31 cellular contexts compared by ENCODE assay signal in the genomic region with DNA sequence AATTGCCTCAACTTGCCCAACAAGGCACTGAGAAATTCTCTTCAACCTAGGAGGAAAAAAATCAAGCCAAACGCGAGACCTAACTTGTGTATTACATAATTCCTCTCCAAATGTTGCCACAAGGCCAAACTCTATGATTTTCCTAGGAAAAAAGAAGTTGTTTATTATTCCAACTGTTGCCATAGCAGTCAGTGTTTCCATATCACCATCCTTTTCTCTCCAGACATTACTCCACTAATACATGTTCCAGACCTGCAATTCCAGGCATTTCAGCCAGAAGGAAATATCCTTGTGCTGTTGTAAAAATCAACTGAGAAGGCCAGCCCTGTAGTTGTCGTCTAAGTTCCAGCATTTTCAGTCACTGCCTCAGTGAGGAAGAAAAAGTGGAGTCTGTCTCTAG. TPM values are rescaled to one million over a fixed set of nuclear protein-coding genes. Genes with fewer than 3 reads are reported as not detected.
DNase-seq lines count a peak whose midpoint lies in the region; ATAC-seq and TF ChIP-seq lines count a peak whose summit lies in the region.
"Had no signal": no experiment of that assay in that cellular context is flagged by ENCODE, and none has a peak within 500 bp of the region (broad histone marks: within the 10 kb centered on the region; RNA-seq: fewer than 3 reads in every experiment).

No MANE protein-coding gene starts in this region.

- no peaks in the 10 kb centered on the region for H3K36me3 Mint-ChIP-seq in Calu3 (ENCODE audit: insufficient read depth, unreplicated experiment)
- H3K36me3 Mint-ChIP-seq: activated CD8-positive, alpha-beta memory T cell treated with anti-CD3 and anti-CD28 coated beads, Interleukin-2, amount 10 ng/mL, durations not matched to agents 7 days and 5 days; naive B cell had no signal

- intact Hi-C loops in Calu3 (cut with micrococcal nuclease; ENCODE audit: unreplicated experiment) = no loop called here

- H3K9me3 Mint-ChIP-seq in Calu3 (ENCODE audit: low read depth, unreplicated experiment) = no peaks in the 10 kb centered on the region
- H3K9me3 Mint-ChIP-seq: activated naive CD8-positive, alpha-beta T cell treated with anti-CD3 and anti-CD28 coated beads, Interleukin-2, amount 50 U/mL, for 24 hours; stimulated activated naive CD8-positive, alpha-beta T cell treated with anti-CD3 and anti-CD28 coated beads, Interleukin-15, amount 100 ng/mL, for 72 hours had no signal

- peaks cover 14% of the 10 kb centered on the region for H3K4me1 ChIP-seq in adipocyte (ENCODE audit: control insufficient read depth, insufficient read depth, low read length)
- H3K4me1 ChIP-seq in hepatocyte (ENCODE audit: insufficient read depth) = peaks cover 6% of the 10 kb centered on the region
- H3K4me1 ChIP-seq in stomach smooth muscle (ENCODE audit: control insufficient read depth, insufficient read depth, low read length) = peaks cover 12% of the 10 kb centered on the region
- H3K4me1 ChIP-seq: HAP-1, pancreas had no signal

- H3K27ac ChIP-seq in hepatocyte (peak overlapping the region; percentile 51), stomach smooth muscle (ENCODE audit: low read length) (peak overlapping the region; percentile 38)
- H3K27ac ChIP-seq: KMS-11, pancreas had no signal

- H3K9me2 ChIP-seq in hepatocyte (replicated peaks; ENCODE audit: insufficient read depth) = no peaks in the 10 kb centered on the region

- DNase-seq in adipocyte (ENCODE audit: low read depth) = peak; percentile 34
- peak; percentile 50 for DNase-seq in fibroblast of gingiva (ENCODE audit: low read depth)
- DNase-seq in hepatocyte (ENCODE audit: low spot score) = peak; percentile 36
- no peak for DNase-seq in omental fat pad (ENCODE audit: low spot score)
- no peak for DNase-seq in Calu3
- no peak for DNase-seq in HK-2 (ENCODE audit: unreplicated experiment)
- DNase-seq: activated CD4-positive, alpha-beta T cell treated with anti-CD3 and anti-CD28 coated beads for 48 hours; activated CD8-positive, alpha-beta memory T cell treated with anti-CD3 and anti-CD28 coated beads, Interleukin-2, amount 10 ng/mL, durations not matched to agents 7 days and 5 days; activated naive CD8-positive, alpha-beta T cell treated with anti-CD3 and anti-CD28 coated beads, Interleukin-2, amount 50 U/mL, for 24 hours; AML-193; COR-L47; effector CD8-positive, alpha-beta T cell; EL; hippocampal formation; naive B cell; NCI-H1048; NCI-H1930; NCI-H226; NCI-H82; pancreas; PC-3; stimulated activated CD4-positive, alpha-beta T cell treated with anti-CD3 and anti-CD28 coated beads, Interleukin-4, amount 100 ng/mL, for 24 hours; stimulated activated naive CD8-positive, alpha-beta T cell treated with anti-CD3 and anti-CD28 coated beads, Interleukin-15, amount 100 ng/mL, for 72 hours; T-helper 1 cell had no signal

- H3K36me3 ChIP-seq in adipocyte (ENCODE audit: control insufficient read depth, insufficient read depth, low read length, severe bottlenecking) (no peaks in the 10 kb centered on the region), hepatocyte (replicated peaks; ENCODE audit: insufficient read depth, low read depth) (no peaks in the 10 kb centered on the region), stomach smooth muscle (ENCODE audit: control insufficient read depth in 2 of 2, insufficient read depth in 2 of 2, low read length in 2 of 2) (no peaks in the 10 kb centered on the region)
- H3K36me3 ChIP-seq: esophagus muscularis mucosa, HAP-1, pancreas had no signal

- no peak overlapping the region for H3K4me2 ChIP-seq in hepatocyte
- H3K4me2 ChIP-seq: KMS-11 had no signal

- CTCF ChIA-PET in Calu3 (lab: Charles Lee) = no interaction called here

- BruUV-seq in Calu3 (replicated peaks; lab: Mats Ljungman, UMichigan) = no TSS peak

- no peak for TF ChIP-seq CTCF in hepatocyte (IDR thresholded peaks at IDR 0.05; ENCODE audit: poor library complexity)
- no peak for TF ChIP-seq CTCF in omental fat pad (IDR thresholded peaks at IDR 0.05)
- TF ChIP-seq CTCF in Calu3 (IDR thresholded peaks at IDR 0.05; ENCODE audit: unreplicated experiment) = no peak

- no peaks in the 10 kb centered on the region for H3K79me2 ChIP-seq in hepatocyte

- H3K27ac Mint-ChIP-seq in Calu3 (ENCODE audit: unreplicated experiment) = no peak overlapping the region
- H3K27ac Mint-ChIP-seq: activated CD8-positive, alpha-beta memory T cell treated with anti-CD3 and anti-CD28 coated beads, Interleukin-2, amount 10 ng/mL, durations not matched to agents 7 days and 5 days; activated naive CD8-positive, alpha-beta T cell treated with anti-CD3 and anti-CD28 coated beads, Interleukin-2, amount 50 U/mL, for 24 hours; naive B cell; stimulated activated naive CD8-positive, alpha-beta T cell treated with anti-CD3 and anti-CD28 coated beads, Interleukin-15, amount 100 ng/mL, for 72 hours had no signal

- ATAC-seq in omental fat pad (ENCODE audit: low FRiP score) = no peak
- no peak for ATAC-seq in GM19023 (IDR thresholded peaks at IDR 0.05; ENCODE audit: unreplicated experiment)
- ATAC-seq: activated CD8-positive, alpha-beta memory T cell treated with anti-CD3 and anti-CD28 coated beads, Interleukin-2, amount 10 ng/mL, durations not matched to agents 7 days and 5 days; activated naive CD8-positive, alpha-beta T cell treated with anti-CD3 and anti-CD28 coated beads, Interleukin-2, amount 50 U/mL, for 24 hours; PC-3; stimulated activated naive CD8-positive, alpha-beta T cell treated with anti-CD3 and anti-CD28 coated beads, Interleukin-15, amount 100 ng/mL, for 72 hours had no signal

- H3K9ac ChIP-seq in adipocyte (ENCODE audit: low read length) = no peak overlapping the region
- no peak overlapping the region for H3K9ac ChIP-seq in stomach smooth muscle (ENCODE audit: low read length in 2 of 2)
- H3K9ac ChIP-seq: KMS-11 had no signal

- H4K20me1 ChIP-seq in hepatocyte (ENCODE audit: insufficient read depth, poor library complexity, severe bottlenecking) = no peaks in the 10 kb centered on the region

- H3K4me3 Mint-ChIP-seq in Calu3 (ENCODE audit: low read depth, unreplicated experiment) = no peak overlapping the region
- H3K4me3 Mint-ChIP-seq: activated CD8-positive, alpha-beta memory T cell treated with anti-CD3 and anti-CD28 coated beads, Interleukin-2, amount 10 ng/mL, durations not matched to agents 7 days and 5 days; activated naive CD8-positive, alpha-beta T cell treated with anti-CD3 and anti-CD28 coated beads, Interleukin-2, amount 50 U/mL, for 24 hours; naive B cell; stimulated activated naive CD8-positive, alpha-beta T cell treated with anti-CD3 and anti-CD28 coated beads, Interleukin-15, amount 100 ng/mL, for 72 hours had no signal

- no peaks in the 10 kb centered on the region for H3K4me1 Mint-ChIP-seq in Calu3 (ENCODE audit: low read depth, unreplicated experiment)
- H3K4me1 Mint-ChIP-seq: activated CD8-positive, alpha-beta memory T cell treated with anti-CD3 and anti-CD28 coated beads, Interleukin-2, amount 10 ng/mL, durations not matched to agents 7 days and 5 days; activated naive CD8-positive, alpha-beta T cell treated with anti-CD3 and anti-CD28 coated beads, Interleukin-2, amount 50 U/mL, for 24 hours; naive B cell; stimulated activated naive CD8-positive, alpha-beta T cell treated with anti-CD3 and anti-CD28 coated beads, Interleukin-15, amount 100 ng/mL, for 72 hours had no signal

- 66% methylated on average over 3 of the region's 3 CpGs for WGBS in hepatocyte (ENCODE audit: low lambda C conversion rate, missing lambda C conversion rate)

- peaks cover 84% of the 10 kb centered on the region for H3K27me3 Mint-ChIP-seq in Calu3 (ENCODE audit: unreplicated experiment)

- no peak overlapping the region for H2AFZ ChIP-seq in hepatocyte

- no peaks in the 10 kb centered on the region for H3K27me3 ChIP-seq in adipocyte (replicated peaks; ENCODE audit: control insufficient read depth, insufficient read depth, low read length)
- no peaks in the 10 kb centered on the region for H3K27me3 ChIP-seq in hepatocyte
- H3K27me3 ChIP-seq in stomach smooth muscle (ENCODE audit: control insufficient read depth in 1 of 2, insufficient read depth in 2 of 2, low read length in 2 of 2) = no peaks in the 10 kb centered on the region
- H3K27me3 ChIP-seq: esophagus muscularis mucosa, pancreas had no signal

- H3K4me3 ChIP-seq in adipocyte (ENCODE audit: low read length) (no peak overlapping the region), hepatocyte (no peak overlapping the region), stomach smooth muscle (ENCODE audit: low read length in 2 of 2) (no peak overlapping the region)
- H3K4me3 ChIP-seq: esophagus muscularis mucosa, HAP-1, pancreas had no signal

- H3K9me3 ChIP-seq in adipocyte (ENCODE audit: control insufficient read depth, low read length) (no peaks in the 10 kb centered on the region), hepatocyte (ENCODE audit: low read depth) (no peaks in the 10 kb centered on the region), stomach smooth muscle (ENCODE audit: control insufficient read depth in 2 of 2, low read length in 2 of 2) (no peaks in the 10 kb centered on the region)
- H3K9me3 ChIP-seq: esophagus muscularis mucosa, HAP-1, pancreas had no signal

RNA-seq across cellular contexts. Expression of gene PAMR1, which starts 33.1 kb away (rescaled TPM):
- 24.8 and 31.1 TPM in 2 replicates for total RNA-seq in hepatocyte
- 26.3 and 35.2 TPM in 2 replicates for polyA plus RNA-seq in hepatocyte
- total RNA-seq in omental fat pad = 10 to 100 TPM in 3 of 4 donors, 1 to 10 TPM in 1; 7.0 to 34.3 (median 23.0) TPM
- not detected in 2 replicates for total RNA-seq in Calu3 (2022)
- total RNA-seq: activated CD8-positive, alpha-beta memory T cell treated with anti-CD3 and anti-CD28 coated beads, Interleukin-2, amount 10 ng/mL, durations not matched to agents 7 days and 5 days; HT1080; lung microvascular endothelial cell; PC-3 had no signal

RNA-seq across cellular contexts. Expression of gene FJX1, which starts 59.8 kb away (rescaled TPM):
- total RNA-seq in hepatocyte = 12.4 and 13.5 TPM in 2 replicates
- polyA plus RNA-seq in hepatocyte = 29.0 and 34.8 TPM in 2 replicates
- total RNA-seq in omental fat pad = 10 to 100 TPM in 2 of 4 donors, 1 to 10 TPM in 2; 3.3 to 48.4 (median 9.4) TPM
- total RNA-seq in Calu3 (2022) = 19.1 and 19.8 TPM in 2 replicates

Comparison
In these comparisons a context has a peak if more than half of its experiments do, and no peak if none do; other contexts are left out.
1. DNase-seq: peak in adipocyte (single experiment), fibroblast of gingiva (single experiment) and hepatocyte (single experiment); none in omental fat pad (single experiment), Calu3 (single experiment) and HK-2 (single experiment).